In genomic region chr2:75174519-75174918, GRCh38 we compare ENCODE assay signal across 32 cellular contexts. TPM values are rescaled to one million over a fixed set of nuclear protein-coding genes. Genes with fewer than 3 reads are reported as not detected.
"Had no signal": no experiment of that assay in that cellular context is flagged by ENCODE, and none has a peak within 500 bp of the region (broad histone marks: within the 10 kb centered on the region; RNA-seq: fewer than 3 reads in every experiment).

No MANE protein-coding gene starts in this region.

- H3K27ac Mint-ChIP-seq: effector memory CD8-positive, alpha-beta T cell; endodermal cell; mesothelial cell of epicardium; naive thymus-derived CD8-positive, alpha-beta T cell had no signal

- H2AFZ ChIP-seq: hepatocyte had no signal

- H3K4me1 Mint-ChIP-seq: mesothelial cell of epicardium; naive B cell; naive thymus-derived CD8-positive, alpha-beta T cell had no signal

- FAIRE-seq: colon, endometrium, islet of Langerhans, keratinocyte had no signal

- H3K27ac ChIP-seq: coronary artery, dorsolateral prefrontal cortex, epithelial cell of prostate, esophagus squamous epithelium, gastrocnemius medialis, heart left ventricle, hepatocyte, left lung, lower lobe of right lung had no signal

- DNase-seq: dermis blood vessel endothelial cell; dorsolateral prefrontal cortex; effector CD8-positive, alpha-beta T cell; effector memory CD8-positive, alpha-beta T cell; endodermal cell; erythroblast; esophagus squamous epithelium; foreskin fibroblast; foreskin melanocyte; gastrocnemius medialis; heart left ventricle; hypothalamus; left cardiac atrium; left lung; left ventricle myocardium superior; lower lobe of right lung; mesenchymal stem cell; mucosa of descending colon; naive B cell; naive thymus-derived CD8-positive, alpha-beta T cell had no signal

- H3K9me3 Mint-ChIP-seq: effector memory CD8-positive, alpha-beta T cell; naive thymus-derived CD8-positive, alpha-beta T cell had no signal

- H3K27me3 ChIP-seq: dorsolateral prefrontal cortex, esophagus squamous epithelium, gastrocnemius medialis, heart left ventricle, hepatocyte, left lung had no signal

- H3K4me3 ChIP-seq: coronary artery, dorsolateral prefrontal cortex, esophagus squamous epithelium, gastrocnemius medialis, heart left ventricle, hepatocyte, left lung, lower lobe of right lung, mucosa of descending colon had no signal

- H3K4me2 ChIP-seq: hepatocyte had no signal

- H3K4me3 Mint-ChIP-seq: effector memory CD8-positive, alpha-beta T cell; endodermal cell; mesothelial cell of epicardium; naive B cell; naive thymus-derived CD8-positive, alpha-beta T cell had no signal

- H3K9me3 ChIP-seq: esophagus squamous epithelium, gastrocnemius medialis, heart left ventricle, left lung, lower lobe of right lung, mucosa of descending colon had no signal

- H3K36me3 Mint-ChIP-seq: mesothelial cell of epicardium had no signal

- H3K79me2 ChIP-seq: hepatocyte had no signal

- ATAC-seq: effector memory CD8-positive, alpha-beta T cell; esophagus mucosa; gastrocnemius medialis; heart left ventricle; left cardiac atrium; left lung; left ventricle myocardium superior; lower lobe of right lung; mucosa of descending colon; naive thymus-derived CD8-positive, alpha-beta T cell had no signal

- H3K4me1 ChIP-seq: esophagus squamous epithelium, gastrocnemius medialis, heart left ventricle, left lung, lower lobe of right lung had no signal

- H3K36me3 ChIP-seq: esophagus squamous epithelium, gastrocnemius medialis, heart left ventricle, left lung, lower lobe of right lung had no signal

RNA-seq across cellular contexts. Expression of gene TACR1, which starts 24.8 kb away (rescaled TPM):
- total RNA-seq: dermis blood vessel endothelial cell; kidney epithelial cell; lung microvascular endothelial cell; myocyte; naive thymus-derived CD8-positive, alpha-beta T cell had no signal
- polyA plus RNA-seq: keratinocyte had no signal
